In the genomic region with DNA sequence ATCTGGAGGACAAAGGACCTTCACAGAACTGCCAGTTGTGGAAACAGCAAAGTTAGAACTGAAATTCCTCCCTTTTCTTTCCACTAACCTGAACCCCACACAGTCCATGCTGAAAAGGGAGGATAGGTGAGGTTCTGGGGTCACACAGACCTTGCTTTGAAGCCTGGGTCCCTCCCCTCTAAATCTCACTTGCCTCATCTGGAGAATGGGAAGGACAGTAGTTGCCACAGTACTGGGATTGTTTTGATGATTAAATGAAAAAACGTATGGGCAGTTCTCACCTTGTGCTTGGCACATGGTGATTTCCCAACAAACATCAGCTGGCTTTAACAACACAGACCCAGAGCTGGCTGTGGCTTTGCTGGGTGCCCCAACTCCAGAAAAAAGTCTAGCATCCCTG, we compare ENCODE assay signal across 28 cellular contexts.
"Had no signal": no experiment of that assay in that cellular context is flagged by ENCODE, and none has a peak within 500 bp of the region (broad histone marks: within the 10 kb centered on the region; RNA-seq: fewer than 3 reads in every experiment).

No MANE protein-coding gene starts in this region.

- H3K4me1 ChIP-seq: colonic mucosa, esophagus muscularis mucosa, esophagus squamous epithelium, foreskin keratinocyte, gastroesophageal sphincter had no signal

- FAIRE-seq: colon, endometrium, endothelial cell of umbilical vein, frontal cortex had no signal

- DNase-seq: colonic mucosa; cortex of kidney; dermis blood vessel endothelial cell; dorsolateral prefrontal cortex; effector CD4-positive, alpha-beta T cell; effector CD8-positive, alpha-beta T cell; effector memory CD4-positive, alpha-beta T cell; effector memory CD8-positive, alpha-beta T cell; endodermal cell; erythroblast; esophagus squamous epithelium; foreskin fibroblast; foreskin keratinocyte; foreskin melanocyte; gastrocnemius medialis; glutamatergic neuron; head of caudate nucleus; heart left ventricle; heart right ventricle had no signal

- H3K4me3 ChIP-seq: colonic mucosa, coronary artery, dorsolateral prefrontal cortex, esophagus muscularis mucosa, esophagus squamous epithelium, gastrocnemius medialis, gastroesophageal sphincter, heart left ventricle, heart right ventricle had no signal

- H3K9me3 ChIP-seq: colonic mucosa, esophagus muscularis mucosa, esophagus squamous epithelium, gastrocnemius medialis, gastroesophageal sphincter, heart left ventricle, heart right ventricle had no signal

- H3K27ac ChIP-seq: colonic mucosa, coronary artery, dorsolateral prefrontal cortex, epithelial cell of prostate, esophagus muscularis mucosa, esophagus squamous epithelium, foreskin keratinocyte, gastrocnemius medialis, gastroesophageal sphincter, heart left ventricle, heart right ventricle had no signal

- H3K36me3 ChIP-seq: colonic mucosa, esophagus muscularis mucosa, esophagus squamous epithelium, gastrocnemius medialis, gastroesophageal sphincter, heart left ventricle, heart right ventricle had no signal

- ATAC-seq: effector memory CD8-positive, alpha-beta T cell; esophagus mucosa; foreskin keratinocyte; gastrocnemius medialis; gastroesophageal sphincter; heart left ventricle; heart right ventricle had no signal

- H3K27me3 ChIP-seq: colonic mucosa, dorsolateral prefrontal cortex, esophagus muscularis mucosa, esophagus squamous epithelium, gastrocnemius medialis, gastroesophageal sphincter, heart left ventricle, heart right ventricle had no signal
